17 cellular contexts compared by ENCODE assay signal in the genomic region with DNA sequence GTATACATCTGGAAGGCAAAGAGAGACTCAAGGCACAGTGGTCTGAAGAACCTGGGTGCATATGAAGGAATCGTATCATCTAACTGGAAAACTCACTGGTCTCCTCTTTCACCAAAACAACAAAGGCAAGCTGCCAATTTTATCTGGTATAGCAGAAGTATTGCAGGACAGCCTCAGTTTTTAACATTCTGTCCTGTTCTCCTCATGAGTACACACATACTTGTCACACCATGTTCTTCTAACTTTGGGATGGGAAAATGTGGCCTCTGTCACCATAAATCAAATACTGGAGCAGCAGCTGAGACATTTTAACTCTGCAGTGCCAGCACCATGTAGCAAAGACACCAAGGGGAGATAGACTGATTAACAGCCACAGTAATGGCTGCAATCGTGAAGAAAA.
"Had no signal": no experiment of that assay in that cellular context is flagged by ENCODE, and none has a peak within 500 bp of the region (broad histone marks: within the 10 kb centered on the region; RNA-seq: fewer than 3 reads in every experiment).

No MANE protein-coding gene starts in this region.

- H3K27me3 ChIP-seq: ascending aorta, foreskin keratinocyte, heart left ventricle, left lung, neutrophil, transverse colon, vagina had no signal

- H3K9ac ChIP-seq: parathyroid adenoma had no signal

- H3K36me3 ChIP-seq: ascending aorta, heart left ventricle, left lung, transverse colon, vagina had no signal

- DNase-seq: activated B cell treated with CpG ODN at 0.5 μM for 24 hours; activated CD4-positive, alpha-beta memory T cell treated with anti-CD3 and anti-CD28 coated beads for 36 hours; activated CD4-positive, alpha-beta T cell treated with anti-CD3 and anti-CD28 coated beads for 4 hours; activated naive CD4-positive, alpha-beta T cell treated with Interleukin-2 at 50 U/mL for 16 hours; activated naive CD8-positive, alpha-beta T cell treated with anti-CD3 and anti-CD28 coated beads, Interleukin-2, amount 10 ng/mL, durations not matched to agents 7 days and 5 days; cortex of kidney; foreskin keratinocyte; heart left ventricle; left lung; stimulated activated naive B cell treated with anti-CD40 and anti-IgM and Interleukin-4, amounts not matched to agents 10 μg/mL and 1 μg/mL and 100 μg/mL, for 72 hours; T-helper 1 cell; T-helper 9 cell; transverse colon had no signal

- H3K9me3 ChIP-seq: ascending aorta, heart left ventricle, left lung, neutrophil, transverse colon, vagina had no signal

- H3K4me3 ChIP-seq: ascending aorta, heart left ventricle, left lung, transverse colon, vagina had no signal

- H3K4me1 ChIP-seq: heart left ventricle, left lung, parathyroid adenoma, transverse colon, vagina had no signal
